In the genomic region with DNA sequence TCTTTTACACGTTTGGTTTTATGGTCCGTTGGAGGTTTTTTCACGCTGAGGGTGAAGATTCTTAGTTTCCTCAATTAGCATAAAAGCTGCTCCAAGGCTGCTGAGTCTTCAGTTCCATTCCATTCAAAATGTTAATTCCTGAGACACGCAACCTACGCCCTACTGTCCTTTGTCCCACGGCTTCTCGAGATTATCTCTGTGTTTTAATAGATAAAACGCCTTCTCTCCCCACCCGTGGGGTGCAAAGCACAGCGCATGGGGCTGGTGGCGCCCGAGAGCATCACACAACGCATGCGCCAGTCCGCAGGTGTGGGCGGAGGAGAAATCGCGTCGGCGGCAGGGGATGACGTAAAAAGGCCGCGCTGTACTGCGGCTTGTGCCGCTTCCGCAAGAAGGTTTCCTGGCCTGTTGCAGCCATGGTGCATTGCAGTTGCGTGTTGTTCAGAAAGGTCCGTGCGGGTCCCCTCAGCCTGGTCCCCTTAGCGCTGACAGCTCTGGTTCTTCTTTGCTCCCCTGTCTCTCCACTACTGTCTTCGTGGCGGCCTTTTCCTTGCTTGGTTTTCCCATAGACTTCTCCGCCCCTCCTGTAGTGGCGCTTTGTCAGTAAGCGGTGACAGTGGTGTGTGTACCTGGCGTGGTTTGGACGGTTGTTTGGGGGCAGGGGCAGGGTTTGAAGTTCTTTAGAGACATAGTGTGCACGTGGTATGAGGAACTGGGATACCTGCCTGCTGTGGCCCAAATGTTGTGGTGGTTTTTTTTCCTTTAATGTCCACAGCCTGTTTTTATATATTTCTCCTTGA, we compare ENCODE assay signal across 1 cellular context.
A peak's percentile ranks its signal among the peaks of the same experiment; 100 is the strongest.
TF ChIP-seq lines count a peak whose summit lies in the region.

A gene with protein sequence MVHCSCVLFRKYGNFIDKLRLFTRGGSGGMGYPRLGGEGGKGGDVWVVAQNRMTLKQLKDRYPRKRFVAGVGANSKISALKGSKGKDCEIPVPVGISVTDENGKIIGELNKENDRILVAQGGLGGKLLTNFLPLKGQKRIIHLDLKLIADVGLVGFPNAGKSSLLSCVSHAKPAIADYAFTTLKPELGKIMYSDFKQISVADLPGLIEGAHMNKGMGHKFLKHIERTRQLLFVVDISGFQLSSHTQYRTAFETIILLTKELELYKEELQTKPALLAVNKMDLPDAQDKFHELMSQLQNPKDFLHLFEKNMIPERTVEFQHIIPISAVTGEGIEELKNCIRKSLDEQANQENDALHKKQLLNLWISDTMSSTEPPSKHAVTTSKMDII (plus strand): TSS at position 391 of the 800 bp plus-strand sequence. CDS start 26 bp downstream, at position 417.

TF ChIP-seq in K562, 482 proteins besides CTCF, POLR2A, EP300 and RAD21 (continued from another document and continues in another):
- TF ChIP-seq, protein P1, sequence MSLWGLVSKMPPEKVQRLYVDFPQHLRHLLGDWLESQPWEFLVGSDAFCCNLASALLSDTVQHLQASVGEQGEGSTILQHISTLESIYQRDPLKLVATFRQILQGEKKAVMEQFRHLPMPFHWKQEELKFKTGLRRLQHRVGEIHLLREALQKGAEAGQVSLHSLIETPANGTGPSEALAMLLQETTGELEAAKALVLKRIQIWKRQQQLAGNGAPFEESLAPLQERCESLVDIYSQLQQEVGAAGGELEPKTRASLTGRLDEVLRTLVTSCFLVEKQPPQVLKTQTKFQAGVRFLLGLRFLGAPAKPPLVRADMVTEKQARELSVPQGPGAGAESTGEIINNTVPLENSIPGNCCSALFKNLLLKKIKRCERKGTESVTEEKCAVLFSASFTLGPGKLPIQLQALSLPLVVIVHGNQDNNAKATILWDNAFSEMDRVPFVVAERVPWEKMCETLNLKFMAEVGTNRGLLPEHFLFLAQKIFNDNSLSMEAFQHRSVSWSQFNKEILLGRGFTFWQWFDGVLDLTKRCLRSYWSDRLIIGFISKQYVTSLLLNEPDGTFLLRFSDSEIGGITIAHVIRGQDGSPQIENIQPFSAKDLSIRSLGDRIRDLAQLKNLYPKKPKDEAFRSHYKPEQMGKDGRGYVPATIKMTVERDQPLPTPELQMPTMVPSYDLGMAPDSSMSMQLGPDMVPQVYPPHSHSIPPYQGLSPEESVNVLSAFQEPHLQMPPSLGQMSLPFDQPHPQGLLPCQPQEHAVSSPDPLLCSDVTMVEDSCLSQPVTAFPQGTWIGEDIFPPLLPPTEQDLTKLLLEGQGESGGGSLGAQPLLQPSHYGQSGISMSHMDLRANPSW (CRISPR knock-in tag; IDR thresholded peaks at IDR 0.05): no peak
- TF ChIP-seq RBM39 (optimal IDR thresholded peaks at IDR 0.05; ENCODE audit: low read depth, low read length) (peak; percentile 93), NR2F6 (CRISPR knock-in tag; IDR thresholded peaks at IDR 0.05) (no peak), KAT2B (IDR thresholded peaks at IDR 0.05; ENCODE audit: low read depth, low read length) (no peak), ETS2 (tag; IDR thresholded peaks at IDR 0.05; ENCODE audit: borderline replicate concordance, poor library complexity, severe bottlenecking) (no peak), ZNF445 (CRISPR knock-in tag; IDR thresholded peaks at IDR 0.05; ENCODE audit: low read depth) (no peak), MCM2 (IDR thresholded peaks at IDR 0.05; ENCODE audit: low read depth) (no peak), XRCC4 (IDR thresholded peaks at IDR 0.05; ENCODE audit: extremely low read depth, insufficient read depth, insufficient read length) (no peak), ZNF586 (CRISPR knock-in tag; conservative IDR thresholded peaks at IDR 0.05) (no peak), CBX2 (IDR thresholded peaks at IDR 0.05; ENCODE audit: insufficient read depth, low read length, poor library complexity, severe bottlenecking) (no peak), FIP1L1 (IDR thresholded peaks at IDR 0.05; ENCODE audit: low read depth, low read length, poor library complexity, severe bottlenecking) (no peak), GTF2F1 (IDR thresholded peaks at IDR 0.05; ENCODE audit: low read depth, low read length) (peak; percentile 60; the same call in 1 of the 2 replicates), DNMT1 (IDR thresholded peaks at IDR 0.05) (0 out of 2 replicates have a peak, but pooled peaks have one; percentile 66), PYGO2 (tag; IDR thresholded peaks at IDR 0.05) (no peak), BRCA1 (IDR thresholded peaks at IDR 0.05) (no peak), BRCA1 (CRISPR knock-in tag; IDR thresholded peaks at IDR 0.05) (no peak), YY1 (IDR thresholded peaks at IDR 0.05; ENCODE audit: borderline replicate concordance in 1 of 3, control insufficient read depth in 1 of 3, extremely low read depth in 1 of 3, insufficient read depth in 3 of 3, insufficient read length in 1 of 3, insufficient replicate concordance in 2 of 3, low read depth in 1 of 3, low read length in 2 of 3) (peak; percentile 44 to 91 (median 84)), ZNF217 (CRISPR knock-in tag; IDR thresholded peaks at IDR 0.05) (no peak), ZNF766 (CRISPR knock-in tag; conservative IDR thresholded peaks at IDR 0.05) (0 out of 2 replicates have a peak, but pooled peaks have one; percentile 54), CEBPB (tag; IDR thresholded peaks at IDR 0.05) (peak; percentile 81), CHD2 (IDR thresholded peaks at IDR 0.05; ENCODE audit: low read depth, low read length) (no peak), ZNF561 (CRISPR knock-in tag; conservative IDR thresholded peaks at IDR 0.05) (no peak), MAFK (IDR thresholded peaks at IDR 0.05; ENCODE audit: low read length) (no peak), TSC22D4 (tag; IDR thresholded peaks at IDR 0.05) (no peak), SRF (CRISPR knock-in tag; IDR thresholded peaks at IDR 0.05) (peak in 1 of 2 experiments; percentile 61; a peak in 1 of 4 replicates), MYBL2 (IDR thresholded peaks at IDR 0.05; ENCODE audit: low read depth) (peak; percentile 88), MYBL2 (CRISPR knock-in tag; IDR thresholded peaks at IDR 0.05; ENCODE audit: borderline replicate concordance) (no peak), RBM25 (IDR thresholded peaks at IDR 0.05; ENCODE audit: low read depth, low read length, severe bottlenecking) (no peak), SRSF7 (optimal IDR thresholded peaks at IDR 0.05; ENCODE audit: low read depth, low read length) (no peak), ZNF696 (CRISPR knock-in tag; conservative IDR thresholded peaks at IDR 0.05) (no peak), ZNF197 (CRISPR knock-in tag; IDR thresholded peaks at IDR 0.05; ENCODE audit: low read depth) (no peak), DDX20 (tag; IDR thresholded peaks at IDR 0.05; ENCODE audit: low read depth) (no peak), ASH1L (IDR thresholded peaks at IDR 0.05; ENCODE audit: borderline replicate concordance, low read depth, partially characterized antibody) (peak; percentile 67), ESRRB (CRISPR knock-in tag; IDR thresholded peaks at IDR 0.05; ENCODE audit: borderline replicate concordance) (no peak), ZNF695 (CRISPR knock-in tag; IDR thresholded peaks at IDR 0.05) (no peak), ZBTB1 (CRISPR knock-in tag; IDR thresholded peaks at IDR 0.05; ENCODE audit: borderline replicate concordance, low read depth) (peak; percentile 57; the same call in 1 of the 2 replicates)
- TF ChIP-seq, protein P2, sequence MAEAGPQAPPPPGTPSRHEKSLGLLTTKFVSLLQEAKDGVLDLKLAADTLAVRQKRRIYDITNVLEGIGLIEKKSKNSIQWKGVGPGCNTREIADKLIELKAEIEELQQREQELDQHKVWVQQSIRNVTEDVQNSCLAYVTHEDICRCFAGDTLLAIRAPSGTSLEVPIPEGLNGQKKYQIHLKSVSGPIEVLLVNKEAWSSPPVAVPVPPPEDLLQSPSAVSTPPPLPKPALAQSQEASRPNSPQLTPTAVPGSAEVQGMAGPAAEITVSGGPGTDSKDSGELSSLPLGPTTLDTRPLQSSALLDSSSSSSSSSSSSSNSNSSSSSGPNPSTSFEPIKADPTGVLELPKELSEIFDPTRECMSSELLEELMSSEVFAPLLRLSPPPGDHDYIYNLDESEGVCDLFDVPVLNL (CRISPR knock-in tag; IDR thresholded peaks at IDR 0.05; ENCODE audit: low read depth): 0 out of 2 replicates have a peak, but pooled peaks have one; percentile 36
- TF ChIP-seq, protein P3, sequence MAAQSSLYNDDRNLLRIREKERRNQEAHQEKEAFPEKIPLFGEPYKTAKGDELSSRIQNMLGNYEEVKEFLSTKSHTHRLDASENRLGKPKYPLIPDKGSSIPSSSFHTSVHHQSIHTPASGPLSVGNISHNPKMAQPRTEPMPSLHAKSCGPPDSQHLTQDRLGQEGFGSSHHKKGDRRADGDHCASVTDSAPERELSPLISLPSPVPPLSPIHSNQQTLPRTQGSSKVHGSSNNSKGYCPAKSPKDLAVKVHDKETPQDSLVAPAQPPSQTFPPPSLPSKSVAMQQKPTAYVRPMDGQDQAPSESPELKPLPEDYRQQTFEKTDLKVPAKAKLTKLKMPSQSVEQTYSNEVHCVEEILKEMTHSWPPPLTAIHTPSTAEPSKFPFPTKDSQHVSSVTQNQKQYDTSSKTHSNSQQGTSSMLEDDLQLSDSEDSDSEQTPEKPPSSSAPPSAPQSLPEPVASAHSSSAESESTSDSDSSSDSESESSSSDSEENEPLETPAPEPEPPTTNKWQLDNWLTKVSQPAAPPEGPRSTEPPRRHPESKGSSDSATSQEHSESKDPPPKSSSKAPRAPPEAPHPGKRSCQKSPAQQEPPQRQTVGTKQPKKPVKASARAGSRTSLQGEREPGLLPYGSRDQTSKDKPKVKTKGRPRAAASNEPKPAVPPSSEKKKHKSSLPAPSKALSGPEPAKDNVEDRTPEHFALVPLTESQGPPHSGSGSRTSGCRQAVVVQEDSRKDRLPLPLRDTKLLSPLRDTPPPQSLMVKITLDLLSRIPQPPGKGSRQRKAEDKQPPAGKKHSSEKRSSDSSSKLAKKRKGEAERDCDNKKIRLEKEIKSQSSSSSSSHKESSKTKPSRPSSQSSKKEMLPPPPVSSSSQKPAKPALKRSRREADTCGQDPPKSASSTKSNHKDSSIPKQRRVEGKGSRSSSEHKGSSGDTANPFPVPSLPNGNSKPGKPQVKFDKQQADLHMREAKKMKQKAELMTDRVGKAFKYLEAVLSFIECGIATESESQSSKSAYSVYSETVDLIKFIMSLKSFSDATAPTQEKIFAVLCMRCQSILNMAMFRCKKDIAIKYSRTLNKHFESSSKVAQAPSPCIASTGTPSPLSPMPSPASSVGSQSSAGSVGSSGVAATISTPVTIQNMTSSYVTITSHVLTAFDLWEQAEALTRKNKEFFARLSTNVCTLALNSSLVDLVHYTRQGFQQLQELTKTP (IDR thresholded peaks at IDR 0.05; ENCODE audit: low read depth in 1 of 2, partially characterized antibody in 2 of 2): peak; percentile 18 to 92
- TF ChIP-seq, protein P4, sequence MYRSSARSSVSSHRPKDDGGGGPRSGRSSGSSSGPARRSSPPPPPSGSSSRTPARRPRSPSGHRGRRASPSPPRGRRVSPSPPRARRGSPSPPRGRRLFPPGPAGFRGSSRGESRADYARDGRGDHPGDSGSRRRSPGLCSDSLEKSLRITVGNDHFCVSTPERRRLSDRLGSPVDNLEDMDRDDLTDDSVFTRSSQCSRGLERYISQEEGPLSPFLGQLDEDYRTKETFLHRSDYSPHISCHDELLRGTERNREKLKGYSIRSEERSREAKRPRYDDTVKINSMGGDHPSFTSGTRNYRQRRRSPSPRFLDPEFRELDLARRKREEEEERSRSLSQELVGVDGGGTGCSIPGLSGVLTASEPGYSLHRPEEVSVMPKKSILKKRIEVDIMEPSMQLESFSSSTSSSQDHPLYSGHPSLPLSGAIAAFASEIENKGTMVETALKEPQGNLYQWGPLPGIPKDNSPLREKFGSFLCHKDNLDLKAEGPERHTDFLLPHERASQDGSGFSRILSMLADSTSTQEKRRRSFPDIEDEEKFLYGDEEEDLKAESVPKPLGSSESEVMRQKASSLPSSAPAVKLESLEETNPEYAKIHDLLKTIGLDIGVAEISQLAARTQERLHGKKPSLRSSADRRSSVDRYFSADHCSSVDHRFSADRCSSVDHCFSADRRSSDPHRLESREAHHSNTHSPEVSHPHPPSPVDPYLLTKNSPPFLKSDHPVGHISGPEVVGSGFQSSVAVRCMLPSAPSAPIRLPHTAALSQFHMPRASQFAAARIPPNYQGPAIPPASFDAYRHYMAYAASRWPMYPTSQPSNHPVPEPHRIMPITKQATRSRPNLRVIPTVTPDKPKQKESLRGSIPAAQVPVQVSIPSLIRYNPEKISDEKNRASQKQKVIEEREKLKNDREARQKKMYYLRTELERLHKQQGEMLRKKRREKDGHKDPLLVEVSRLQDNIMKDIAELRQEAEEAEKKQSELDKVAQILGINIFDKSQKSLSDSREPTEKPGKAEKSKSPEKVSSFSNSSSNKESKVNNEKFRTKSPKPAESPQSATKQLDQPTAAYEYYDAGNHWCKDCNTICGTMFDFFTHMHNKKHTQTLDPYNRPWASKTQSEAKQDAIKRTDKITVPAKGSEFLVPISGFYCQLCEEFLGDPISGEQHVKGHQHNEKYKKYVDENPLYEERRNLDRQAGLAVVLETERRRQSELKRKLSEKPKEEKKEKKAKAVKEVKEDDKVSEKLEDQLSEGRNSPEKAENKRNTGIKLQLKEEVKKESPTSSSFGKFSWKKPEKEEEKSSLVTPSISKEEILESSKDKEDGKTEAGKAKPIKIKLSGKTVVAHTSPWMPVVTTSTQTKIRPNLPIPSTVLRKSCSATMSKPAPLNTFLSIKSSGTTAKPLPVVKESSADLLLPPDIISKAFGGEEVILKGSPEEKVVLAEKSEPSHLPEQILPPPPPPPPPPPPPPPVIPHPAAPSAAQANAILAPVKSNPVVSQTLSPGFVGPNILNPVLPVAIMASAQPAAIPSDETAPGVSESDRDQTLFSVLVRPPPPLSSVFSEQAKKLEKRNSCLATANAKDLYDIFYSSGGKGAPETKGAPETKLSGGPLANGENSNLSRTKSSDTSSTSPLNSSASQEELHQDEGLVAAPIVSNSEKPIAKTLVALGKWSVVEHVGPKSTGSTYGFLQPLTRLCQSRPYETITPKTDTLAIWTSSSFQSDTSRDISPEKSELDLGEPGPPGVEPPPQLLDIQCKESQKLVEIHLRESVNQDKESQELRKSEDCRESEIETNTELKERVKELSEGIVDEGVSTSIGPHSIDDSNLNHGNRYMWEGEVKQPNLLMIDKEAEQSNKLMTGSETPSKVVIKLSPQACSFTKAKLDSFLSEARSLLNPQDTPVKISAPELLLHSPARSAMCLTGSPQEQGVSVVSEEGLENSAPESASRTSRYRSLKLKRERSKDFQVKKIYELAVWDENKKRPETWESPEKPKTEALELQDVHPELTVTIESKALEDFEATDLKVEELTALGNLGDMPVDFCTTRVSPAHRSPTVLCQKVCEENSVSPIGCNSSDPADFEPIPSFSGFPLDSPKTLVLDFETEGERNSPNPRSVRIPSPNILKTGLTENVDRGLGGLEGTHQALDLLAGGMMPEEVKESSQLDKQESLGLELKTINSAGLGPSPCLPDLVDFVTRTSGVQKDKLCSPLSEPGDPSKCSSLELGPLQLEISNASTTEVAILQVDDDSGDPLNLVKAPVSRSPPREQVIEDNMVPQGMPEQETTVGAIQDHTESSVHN (IDR thresholded peaks at IDR 0.05; ENCODE audit: borderline replicate concordance in 1 of 2, low read depth in 1 of 2): peak in 1 of 2 experiments; percentile 60; a peak in 1 of 4 replicates
